Comparison of ENCODE assay signal across 18 cellular contexts in genomic region chr3:170432416-170432815, GRCh38. TPM values are rescaled to one million over a fixed set of nuclear protein-coding genes. Genes with fewer than 3 reads are reported as not detected.
A peak's percentile ranks its signal among the peaks of the same experiment; 100 is the strongest.
DNase-seq lines count a peak whose midpoint lies in the region; ATAC-seq and TF ChIP-seq lines count a peak whose summit lies in the region.
"Had no signal": no experiment of that assay in that cellular context is flagged by ENCODE, and none has a peak within 500 bp of the region (broad histone marks: within the 10 kb centered on the region; RNA-seq: fewer than 3 reads in every experiment).

No MANE protein-coding gene starts in this region.

- TF ChIP-seq POLR2A in tibial nerve (IDR thresholded peaks at IDR 0.05): no peak

- DNase-seq in dorsolateral prefrontal cortex (no peak), neuronal stem cell (ENCODE audit: low spot score) (no peak), tibial nerve (ENCODE audit: low spot score in 2 of 2) (no peak), NCI-H774 (lab: John Stamatoyannopoulos, UW) (no peak)
- DNase-seq: C1 segment of cervical spinal cord; Calu3; CD4-positive, alpha-beta memory T cell; COR-L47; DMS53; DMS79 treated with DMSO at 0.1 percent for 48 hours; GF-D8; GOT3; HFFc6 had no signal

- no peak for ATAC-seq in GM18909 (IDR thresholded peaks at IDR 0.05; ENCODE audit: poor library complexity, unreplicated experiment)

- H2BK15ac ChIP-seq in neuronal stem cell (ENCODE audit: low read length): peak overlapping the region; percentile 67

- H3K4me3 ChIP-seq in dorsolateral prefrontal cortex (peak overlapping the region in 1 of 59 donors; percentile 16), neuronal stem cell (ENCODE audit: low read length in 2 of 2) (no peak overlapping the region), tibial nerve (no peak overlapping the region)
- H3K4me3 ChIP-seq: HAP-1 had no signal

- H3K79me1 ChIP-seq in neuronal stem cell (ENCODE audit: low read depth, low read length): no peaks in the 10 kb centered on the region

- no peak overlapping the region for H3K4me2 ChIP-seq in neuronal stem cell (ENCODE audit: insufficient read depth, low read length, poor library complexity, severe bottlenecking)

- peak overlapping the region; percentile 43 for H3K23ac ChIP-seq in neuronal stem cell (ENCODE audit: low read depth, low read length, poor library complexity)

- peak overlapping the region in 37 of 59 donors; percentile 8 to 98 (median 61) for H3K27ac ChIP-seq in dorsolateral prefrontal cortex
- no peak overlapping the region for H3K27ac ChIP-seq in neuronal stem cell (replicated peaks; ENCODE audit: low read length)
- peak overlapping the region; percentile 45 for H3K27ac ChIP-seq in temporal lobe (ENCODE audit: low read depth, low read length)
- H3K27ac ChIP-seq in tibial nerve: no peak overlapping the region

- H2AFZ ChIP-seq in neuronal stem cell (ENCODE audit: low read length): no peak overlapping the region

- H2BK120ac ChIP-seq in neuronal stem cell (ENCODE audit: low read depth, low read length): no peak overlapping the region

- peak overlapping the region; percentile 85 for H3K18ac ChIP-seq in neuronal stem cell (ENCODE audit: low read length)

- intact Hi-C loops in dorsolateral prefrontal cortex (cut with DNase I): no loop called here

- peak overlapping the region; percentile 46 for H2AK5ac ChIP-seq in neuronal stem cell (ENCODE audit: low read depth, low read length)

- H3K27me3 ChIP-seq in dorsolateral prefrontal cortex (no peaks in the 10 kb centered on the region), neuronal stem cell (ENCODE audit: control insufficient read depth in 3 of 3, insufficient read depth in 3 of 3, low read depth in 1 of 3, low read length in 3 of 3) (no peaks in the 10 kb centered on the region), tibial nerve (no peaks in the 10 kb centered on the region)

- peak overlapping the region; percentile 58 for H2BK12ac ChIP-seq in neuronal stem cell (ENCODE audit: low read length)

- H3K9ac ChIP-seq in neuronal stem cell (ENCODE audit: low read depth, low read length, poor library complexity): peak overlapping the region; percentile 60

- TF ChIP-seq EP300 in tibial nerve (IDR thresholded peaks at IDR 0.05): no peak

- no peaks in the 10 kb centered on the region for H3K9me3 ChIP-seq in neuronal stem cell (replicated peaks in 1 of 2; ENCODE audit: control insufficient read depth in 2 of 2, insufficient read depth in 1 of 2, low read depth in 1 of 2, low read length in 2 of 2)
- no peaks in the 10 kb centered on the region for H3K9me3 ChIP-seq in tibial nerve
- H3K9me3 ChIP-seq: HAP-1 had no signal

- no CpG with 5 or more reads among the region's 14 CpGs for WGBS in neuronal stem cell (ENCODE audit: extremely low coverage in 2 of 2, insufficient read length in 2 of 2, insufficient replicate concordance in 1 of 2), 2 donors
- 96 to 98% methylated on average over 13 to 14 of the region's 14 CpGs for WGBS in tibial nerve, 2 donors

- peaks cover 5 to 20% of the 10 kb centered on the region in 2 donors for H3K4me1 ChIP-seq in neuronal stem cell (ENCODE audit: control insufficient read depth in 2 of 2, insufficient read depth in 1 of 2, low read depth in 1 of 2, low read length in 2 of 2)
- H3K4me1 ChIP-seq in tibial nerve: peaks cover 0 to 19% (median 7%) of the 10 kb centered on the region in 4 donors
- H3K4me1 ChIP-seq: HAP-1 had no signal

- H3K36me3 ChIP-seq in neuronal stem cell (replicated peaks in 1 of 2; ENCODE audit: control insufficient read depth in 2 of 2, insufficient read depth in 2 of 2, low read length in 2 of 2) (no peaks in the 10 kb centered on the region), tibial nerve (peaks cover 0 to 33% (median 0%) of the 10 kb centered on the region in 3 donors)
- H3K36me3 ChIP-seq: HAP-1 had no signal

- peak overlapping the region; percentile 43 for H4K8ac ChIP-seq in neuronal stem cell (ENCODE audit: low read depth, low read length)

- H3K4ac ChIP-seq in neuronal stem cell (ENCODE audit: low read length): no peak overlapping the region

- no peak for TF ChIP-seq CTCF in dorsolateral prefrontal cortex (IDR thresholded peaks at IDR 0.05 in 54 of 56, conservative IDR thresholded peaks at IDR 0.05 in 2 of 56; ENCODE audit: low read depth in 1 of 56, partially characterized antibody in 56 of 56)
- TF ChIP-seq CTCF in tibial nerve (IDR thresholded peaks at IDR 0.05): no peak

- no peak overlapping the region for H4K91ac ChIP-seq in neuronal stem cell (ENCODE audit: low read depth, low read length, poor library complexity)

- no peak overlapping the region for H2BK5ac ChIP-seq in neuronal stem cell (ENCODE audit: low read length)

- H3K14ac ChIP-seq in neuronal stem cell (ENCODE audit: low read length): peak overlapping the region; percentile 82

RNA-seq across cellular contexts. Expression of gene CLDN11, which starts 13.7 kb away (rescaled TPM):
- 1,000 to 10,000 TPM in 1 of 120 experiments, 100 to 1,000 TPM in 95, 10 to 100 TPM in 24; 24.4 to 1,165 (median 178) TPM for total RNA-seq in dorsolateral prefrontal cortex
- 1.4 TPM for polyA plus RNA-seq in neuronal stem cell (2013, experiment 1 of 2)
- polyA plus RNA-seq in neuronal stem cell (2013, experiment 2 of 2): 1.5 TPM
- total RNA-seq in temporal lobe: 14.5 TPM
- 10 to 100 TPM; 32.0 to 65.1 (median 52.8) TPM for total RNA-seq in tibial nerve
- total RNA-seq: A172, A673 had no signal
- polyA plus RNA-seq: CD4-positive, alpha-beta memory T cell had no signal

Comparison
In these comparisons a context has a peak if more than half of its experiments do, and no peak if none do; other contexts are left out.
1. H3K27ac ChIP-seq: peak in dorsolateral prefrontal cortex (37 of 59) and temporal lobe (single experiment); none in neuronal stem cell (single experiment) and tibial nerve (0 of 4).